Comparison of ENCODE assay signal across 34 cellular contexts in genomic region chr10:126777726-126778125, GRCh38.
"Had no signal": no experiment of that assay in that cellular context is flagged by ENCODE, and none has a peak within 500 bp of the region (broad histone marks: within the 10 kb centered on the region; RNA-seq: fewer than 3 reads in every experiment).

No MANE protein-coding gene starts in this region.

- H3K27ac ChIP-seq: brain microvascular endothelial cell, Peyer's patch, SJSA1 had no signal

- H3K4me1 Mint-ChIP-seq: activated naive CD8-positive, alpha-beta T cell treated with anti-CD3 and anti-CD28 coated beads for 36 hours had no signal

- H3K4me1 ChIP-seq: Peyer's patch, SJSA1 had no signal

- H3K27me3 ChIP-seq: brain microvascular endothelial cell, Peyer's patch, SJSA1 had no signal

- H3K27me3 Mint-ChIP-seq: activated CD4-positive, alpha-beta memory T cell treated with anti-CD3 and anti-CD28 coated beads for 36 hours had no signal

- H3K36me3 ChIP-seq: brain microvascular endothelial cell, MG63, Peyer's patch, SJSA1 had no signal

- H3K27ac Mint-ChIP-seq: activated CD4-positive, alpha-beta memory T cell treated with anti-CD3 and anti-CD28 coated beads for 36 hours; activated naive CD8-positive, alpha-beta T cell treated with anti-CD3 and anti-CD28 coated beads for 36 hours; T-helper 1 cell treated with Interleukin-12 subunit alpha and Interleukin-12 subunit beta and Interleukin-4 antibody, amounts not matched to agents 30 μg/mL and 1 μg/mL, for 36 hours; T-helper 2 cell treated with Interferon-gamma antibody and Interleukin-4, amounts not matched to agents 5 μg/mL and 100 μg/mL, for 36 hours had no signal

- H3K36me3 Mint-ChIP-seq: activated CD4-positive, alpha-beta memory T cell treated with anti-CD3 and anti-CD28 coated beads for 36 hours; activated naive CD8-positive, alpha-beta T cell treated with anti-CD3 and anti-CD28 coated beads for 36 hours had no signal

- H3K4me2 ChIP-seq: SK-N-SH had no signal

- H3K9ac ChIP-seq: SK-N-SH had no signal

- H3K4me3 Mint-ChIP-seq: activated CD4-positive, alpha-beta memory T cell treated with anti-CD3 and anti-CD28 coated beads for 36 hours; activated naive CD8-positive, alpha-beta T cell treated with anti-CD3 and anti-CD28 coated beads for 36 hours; activated T-cell treated with anti-CD3 and anti-CD28 coated beads, Interleukin-2, amount 50 U/mL, for 4 hours; T-helper 1 cell treated with Interleukin-12 subunit alpha and Interleukin-12 subunit beta and Interleukin-4 antibody, amounts not matched to agents 30 μg/mL and 1 μg/mL, for 36 hours; T-helper 2 cell treated with Interferon-gamma antibody and Interleukin-4, amounts not matched to agents 5 μg/mL and 100 μg/mL, for 36 hours had no signal

- FAIRE-seq: TTC549 had no signal

- DNase-seq: activated CD4-positive, alpha-beta memory T cell treated with anti-CD3 and anti-CD28 coated beads for 36 hours; activated CD4-positive, alpha-beta T cell treated with anti-CD3 and anti-CD28 coated beads for 4 hours; activated CD4-positive, alpha-beta T cell treated with anti-CD3 and anti-CD28 coated beads, Interleukin-2, amount 50 U/mL, for 1 hour; activated CD8-positive, alpha-beta memory T cell treated with anti-CD3 and anti-CD28 coated beads, Interleukin-2, amount 50 U/mL, for 4 hours; activated effector memory CD4-positive, alpha-beta T cell treated with Interleukin-2 at 50 U/mL for 16 hours; activated naive CD4-positive, alpha-beta T cell treated with anti-CD3 and anti-CD28 coated beads, Interleukin-2, amount 50 U/mL, for 16 hours; activated naive CD8-positive, alpha-beta T cell treated with anti-CD3 and anti-CD28 coated beads for 36 hours; activated T-cell treated with anti-CD3 and anti-CD28 coated beads for 4 hours; activated T-cell treated with anti-CD3 and anti-CD28 coated beads, Interleukin-2, amount 50 U/mL, for 4 hours; amniotic stem cell; aorta; brain microvascular endothelial cell; central memory CD4-positive, alpha-beta T cell; Kasumi-1; KG1; MG63; NCI-H1048; NCI-H1105 treated with DMSO at 0.1 percent for 48 hours; NCI-H1436; NCI-H1694; NCI-H1930; NCI-H2081 treated with DMSO at 0.1 percent for 48 hours; NCI-H345; NCI-H524 treated with DMSO at 0.1 percent for 48 hours; NK-92 treated with Interleukin-12 subunit alpha and Interleukin-12 subunit beta, amount 100 ng/mL, for 24 hours; PC-3; Peyer's patch; RPMI8226; SHP77 treated with DMSO at 0.1 percent for 48 hours; SK-N-SH had no signal

- H3K4me3 ChIP-seq: MG63, Peyer's patch, SJSA1 had no signal

- H3K9me3 ChIP-seq: MG63, Peyer's patch, SJSA1, SK-N-SH had no signal

- H3K9me3 Mint-ChIP-seq: activated CD4-positive, alpha-beta memory T cell treated with anti-CD3 and anti-CD28 coated beads for 36 hours; activated naive CD8-positive, alpha-beta T cell treated with anti-CD3 and anti-CD28 coated beads for 36 hours; activated T-cell treated with anti-CD3 and anti-CD28 coated beads, Interleukin-2, amount 50 U/mL, for 4 hours; T-helper 1 cell treated with Interleukin-12 subunit alpha and Interleukin-12 subunit beta and Interleukin-4 antibody, amounts not matched to agents 30 μg/mL and 1 μg/mL, for 36 hours; T-helper 2 cell treated with Interferon-gamma antibody and Interleukin-4, amounts not matched to agents 5 μg/mL and 100 μg/mL, for 36 hours had no signal
